ENCODE assay signal across 17 cellular contexts in genomic region chr2:57434952-57435351, GRCh38.
DNase-seq lines count a peak whose midpoint lies in the region; ATAC-seq and TF ChIP-seq lines count a peak whose summit lies in the region.
"Had no signal": no experiment of that assay in that cellular context is flagged by ENCODE, and none has a peak within 500 bp of the region (broad histone marks: within the 10 kb centered on the region; RNA-seq: fewer than 3 reads in every experiment).

No MANE protein-coding gene starts in this region.

- H3K27ac ChIP-seq in upper lobe of left lung (no peak overlapping the region), right lobe of liver (no peak overlapping the region)
- no peak overlapping the region for H3K27ac ChIP-seq in effector memory CD4-positive, alpha-beta T cell (ENCODE audit: insufficient read depth, low read length, poor library complexity, severe bottlenecking)
- H3K27ac ChIP-seq: 22Rv1 had no signal

- H3K36me3 ChIP-seq in upper lobe of left lung (no peaks in the 10 kb centered on the region), right lobe of liver (no peaks in the 10 kb centered on the region)
- no peaks in the 10 kb centered on the region for H3K36me3 ChIP-seq in effector memory CD4-positive, alpha-beta T cell (ENCODE audit: control insufficient read depth, insufficient read depth, low read length)

- TF ChIP-seq EP300 in upper lobe of left lung (IDR thresholded peaks at IDR 0.05): no peak

- TF ChIP-seq POLR2A in upper lobe of left lung (IDR thresholded peaks at IDR 0.05) (no peak), right lobe of liver (IDR thresholded peaks at IDR 0.05) (no peak)

- intact Hi-C loops in right lobe of liver (cut with DNase I): no loop called here

- 88 to 100% methylated on average over 1 of the region's 1 CpG for WGBS in upper lobe of left lung, 2 donors
- 71% methylated on average over 1 of the region's 1 CpG for WGBS in right lobe of liver (ENCODE audit: insufficient coverage, low coverage, low lambda C conversion rate, missing lambda C conversion rate)

- H3K9me3 ChIP-seq in upper lobe of left lung (no peaks in the 10 kb centered on the region), right lobe of liver (no peaks in the 10 kb centered on the region)
- no peaks in the 10 kb centered on the region for H3K9me3 ChIP-seq in effector memory CD4-positive, alpha-beta T cell (ENCODE audit: control insufficient read depth, low read length)

- DNase-seq in DMS 273 (lab: John Stamatoyannopoulos, UW; ENCODE audit: unreplicated experiment) (peak; percentile 1), DMS 273 treated with DMSO at 0.1 percent for 48 hours (lab: John Stamatoyannopoulos, UW) (no peak), M059J (ENCODE audit: low read depth) (peak; percentile 30), fibroblast of mammary gland (ENCODE audit: low read depth) (peak; percentile 23), upper lobe of left lung (no peak), GM13976 (ENCODE audit: low spot score) (no peak), right lobe of liver (no peak)
- DNase-seq in effector memory CD4-positive, alpha-beta T cell: no peak
- DNase-seq: CD8-positive, alpha-beta T cell; DND-41; GF-D8; NCI-H1417; NCI-H187 treated with DMSO at 0.1 percent for 48 hours; NCI-H69; T-cell had no signal

- H3K27me3 ChIP-seq in upper lobe of left lung (no peaks in the 10 kb centered on the region), right lobe of liver (no peaks in the 10 kb centered on the region)
- H3K27me3 ChIP-seq in effector memory CD4-positive, alpha-beta T cell (replicated peaks; ENCODE audit: control insufficient read depth, insufficient read depth, low read length, poor library complexity, severe bottlenecking): no peaks in the 10 kb centered on the region

- no peak for TF ChIP-seq CTCF in fibroblast of mammary gland (conservative IDR thresholded peaks at IDR 0.05; ENCODE audit: control insufficient read depth, insufficient read depth, low read depth, low read length)
- no peak for TF ChIP-seq CTCF in upper lobe of left lung (IDR thresholded peaks at IDR 0.05)
- no peak for TF ChIP-seq CTCF in GM13976 (IDR thresholded peaks at IDR 0.05; ENCODE audit: borderline replicate concordance, control extremely low read depth, extremely low read depth, insufficient read depth, missing control alignments)
- no peak for TF ChIP-seq CTCF in right lobe of liver (IDR thresholded peaks at IDR 0.05)

- H3K4me1 ChIP-seq in upper lobe of left lung: no peaks in the 10 kb centered on the region
- H3K4me1 ChIP-seq in effector memory CD4-positive, alpha-beta T cell (ENCODE audit: control insufficient read depth, insufficient read depth, low read length, poor library complexity, severe bottlenecking): no peaks in the 10 kb centered on the region
- H3K4me1 ChIP-seq in right lobe of liver: no peaks in the 10 kb centered on the region

- in situ Hi-C loops in GM13976 (cut with MboI; ENCODE audit: low sequenced_read_pairs, unreplicated experiment): no loop called here

- ATAC-seq in upper lobe of left lung (ENCODE audit: low FRiP score in 2 of 2) (no peak), right lobe of liver (no peak)
- ATAC-seq: CD8-positive, alpha-beta T cell; Panc1; T-cell had no signal

- H3K4me3 ChIP-seq in fibroblast of mammary gland (ENCODE audit: control insufficient read depth, low read depth, low read length) (no peak overlapping the region), upper lobe of left lung (no peak overlapping the region), right lobe of liver (no peak overlapping the region)
- no peak overlapping the region for H3K4me3 ChIP-seq in effector memory CD4-positive, alpha-beta T cell (ENCODE audit: insufficient read depth, low read depth, low read length, poor library complexity, severe bottlenecking)

Comparison
In these comparisons a context has a peak if more than half of its experiments do, and no peak if none do; other contexts are left out.
1. DNase-seq: peak in DMS 273 (single experiment), M059J (single experiment) and fibroblast of mammary gland (single experiment); none in DMS 273 treated with DMSO at 0.1 percent for 48 hours (single experiment), upper lobe of left lung (0 of 2), effector memory CD4-positive, alpha-beta T cell (0 of 3), GM13976 (single experiment) and right lobe of liver (0 of 3).